Comparison of ENCODE assay signal across 7 cellular contexts in the genomic region with DNA sequence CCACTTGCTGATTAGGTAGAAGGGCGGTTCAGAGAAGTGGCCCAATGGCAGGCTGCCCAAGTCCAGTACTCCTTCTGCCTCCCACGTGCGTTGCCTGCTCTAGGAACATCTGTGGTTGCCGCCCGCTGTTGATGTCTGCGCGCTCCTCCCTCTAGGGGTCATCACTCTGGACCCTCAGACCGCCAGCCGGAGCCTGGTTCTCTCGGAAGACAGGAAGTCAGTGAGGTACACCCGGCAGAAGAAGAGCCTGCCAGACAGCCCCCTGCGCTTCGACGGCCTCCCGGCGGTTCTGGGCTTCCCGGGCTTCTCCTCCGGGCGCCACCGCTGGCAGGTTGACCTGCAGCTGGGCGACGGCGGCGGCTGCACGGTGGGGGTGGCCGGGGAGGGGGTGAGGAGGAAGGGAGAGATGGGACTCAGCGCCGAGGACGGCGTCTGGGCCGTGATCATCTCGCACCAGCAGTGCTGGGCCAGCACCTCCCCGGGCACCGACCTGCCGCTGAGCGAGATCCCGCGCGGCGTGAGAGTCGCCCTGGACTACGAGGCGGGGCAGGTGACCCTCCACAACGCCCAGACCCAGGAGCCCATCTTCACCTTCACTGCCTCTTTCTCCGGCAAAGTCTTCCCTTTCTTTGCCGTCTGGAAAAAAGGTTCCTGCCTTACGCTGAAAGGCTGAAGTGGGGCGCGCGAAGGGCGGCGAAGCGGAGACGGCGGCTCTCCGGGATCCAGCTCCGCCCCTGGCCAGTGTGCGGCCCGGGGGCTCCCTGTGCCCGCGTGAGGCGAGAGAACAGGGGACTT. TPM values are rescaled to one million over a fixed set of nuclear protein-coding genes. Genes with fewer than 3 reads are reported as not detected.
A peak's percentile ranks its signal among the peaks of the same experiment; 100 is the strongest.
DNase-seq lines count a peak whose midpoint lies in the region; ATAC-seq and TF ChIP-seq lines count a peak whose summit lies in the region.

No MANE protein-coding gene starts in this region.

- 4 to 5% (median 4%) methylated on average over 46 to 62 of the region's 62 CpGs for WGBS in psoas muscle, 3 donors

- H3F3A ChIP-seq in GM23338 (replicated peaks; ENCODE audit: low read depth), result 0 out of 2 replicates have a peak, but pooled peaks cover 4% of the 10 kb centered on the region

- no peaks in the 10 kb centered on the region for H3K9me2 ChIP-seq in GM23338 (ENCODE audit: insufficient read depth)

- H3K27me3 ChIP-seq in GM23338 (ENCODE audit: insufficient read depth) (peaks cover 53% of the 10 kb centered on the region), psoas muscle (ENCODE audit: insufficient read depth in 3 of 3, low read length in 2 of 3) (peaks cover 3 to 53% (median 5%) of the 10 kb centered on the region in 3 donors)

- peaks cover 37% of the 10 kb centered on the region for H3K27me3 Mint-ChIP-seq in GM23338 (ENCODE audit: insufficient read depth, low read depth, poor library complexity)

- peak; percentile 75 for ATAC-seq in GM23338
- no peak for ATAC-seq in psoas muscle
- ATAC-seq in GM19455 (IDR thresholded peaks at IDR 0.05; ENCODE audit: unreplicated experiment), result no peak
- no peak for ATAC-seq in GM19397 (IDR thresholded peaks at IDR 0.05; ENCODE audit: unreplicated experiment)

- H3K9me3 Mint-ChIP-seq in GM23338, result no peaks in the 10 kb centered on the region

- no peaks in the 10 kb centered on the region for H3K9me3 ChIP-seq in psoas muscle

- peaks cover 12% of the 10 kb centered on the region; the same call in 2 of the 3 replicates for H3K4me1 Mint-ChIP-seq in GM23338

- peak; percentile 35 to 48 for TF ChIP-seq CTCF in GM23338 (conservative IDR thresholded peaks at IDR 0.05; ENCODE audit: low read depth in 2 of 2)
- TF ChIP-seq CTCF in fibroblast of the aortic adventitia (IDR thresholded peaks at IDR 0.05; ENCODE audit: insufficient read depth, low read length), result no peak
- TF ChIP-seq CTCF in psoas muscle (IDR thresholded peaks at IDR 0.05), result no peak

- H3K4me1 ChIP-seq in GM23338 (ENCODE audit: insufficient read depth), result no peaks in the 10 kb centered on the region
- no peaks in the 10 kb centered on the region for H3K4me1 ChIP-seq in psoas muscle

- no peaks in the 10 kb centered on the region for H3K79me2 ChIP-seq in GM23338 (replicated peaks; ENCODE audit: insufficient read depth)

- peak overlapping the region; percentile 94 for H2AFZ ChIP-seq in GM23338

- H3K27ac ChIP-seq in GM23338 (ENCODE audit: low read depth) (no peak overlapping the region), psoas muscle (no peak overlapping the region)

- no peak overlapping the region for H3K27ac Mint-ChIP-seq in GM23338

- no peaks in the 10 kb centered on the region for H3K36me3 ChIP-seq in GM23338 (ENCODE audit: insufficient read depth)
- H3K36me3 ChIP-seq in psoas muscle (ENCODE audit: insufficient read depth in 1 of 2, low read depth in 1 of 2), result no peaks in the 10 kb centered on the region

- peak overlapping the region; percentile 83 for H3K4me2 ChIP-seq in GM23338

- no peaks in the 10 kb centered on the region for H4K20me1 ChIP-seq in GM23338 (replicated peaks; ENCODE audit: insufficient read depth)

- DNase-seq in GM23338 (ENCODE audit: low spot score), result peak; percentile 87
- DNase-seq in RPMI8226, result peak; percentile 44
- peak; percentile 8 for DNase-seq in fibroblast of the aortic adventitia (ENCODE audit: low read depth)
- no peak for DNase-seq in psoas muscle
- no peak for DNase-seq in medulla oblongata (ENCODE audit: extremely low spot score)

- H3K4me3 Mint-ChIP-seq in GM23338, result peak overlapping the region; percentile 69

- intact Hi-C loops in psoas muscle (cut with DNase I), result loop anchor here in 1 of 2 donors (5.0 kb wide), 1 partner anchor 70 kb away; no protein-coding TSS in a partner anchor

- peak overlapping the region; percentile 60 for H3K4me3 ChIP-seq in GM23338
- H3K4me3 ChIP-seq in fibroblast of the aortic adventitia (ENCODE audit: low read depth, low read length), result no peak overlapping the region
- peak overlapping the region; percentile 17 for H3K4me3 ChIP-seq in psoas muscle

- H3K36me3 Mint-ChIP-seq in GM23338 (ENCODE audit: low read depth), result no peaks in the 10 kb centered on the region

TF ChIP-seq in GM23338, 12 proteins besides CTCF, POLR2A, EP300 and RAD21 (continues in another document):
- peak; percentile 41 for TF ChIP-seq EZH2 (IDR thresholded peaks at IDR 0.05; ENCODE audit: low read depth, unreplicated experiment)

RNA-seq across cellular contexts. Expression of gene TRIM15, which starts 8.5 kb away (rescaled TPM):
- 0.23 and 1.0 TPM in 2 replicates for total RNA-seq in GM23338 (2014; rRNA removed; shearing (Covaris generic))
- 0.21 and 0.26 TPM in 2 replicates for polyA plus RNA-seq in GM23338 (2016; fragmentation: Nextera tagmentation; extraction: Ambion mirVana)
- not detected in 2 replicates for total RNA-seq in fibroblast of the aortic adventitia (ENCODE audit: low replicate concordance)
- total RNA-seq in psoas muscle, result not detected
- polyA plus RNA-seq in psoas muscle, result under 1 TPM in 1 of 3 donors, not detected in 2; 0.01 TPM

RNA-seq across cellular contexts. Expression of gene TRIM10, which starts 10.9 kb away (rescaled TPM):
- 0.31 TPM in 1 of 2 replicates, not detected in the other for total RNA-seq in GM23338 (2014; rRNA removed; shearing (Covaris generic))
- not detected in 2 replicates for polyA plus RNA-seq in GM23338 (2016; fragmentation: Nextera tagmentation; extraction: Ambion mirVana)
- total RNA-seq in fibroblast of the aortic adventitia (ENCODE audit: low replicate concordance), result not detected in 2 replicates
- under 1 TPM in 1 of 4 donors, not detected in 3; 0.10 TPM for total RNA-seq in psoas muscle
- polyA plus RNA-seq in psoas muscle, result not detected

RNA-seq across cellular contexts. Expression of gene TRIM40, which starts 35.9 kb away (rescaled TPM):
- not detected in 2 replicates for total RNA-seq in GM23338 (2014; rRNA removed; shearing (Covaris generic))
- polyA plus RNA-seq in GM23338 (2016; fragmentation: Nextera tagmentation; extraction: Ambion mirVana), result not detected in 2 replicates
- total RNA-seq in fibroblast of the aortic adventitia (ENCODE audit: low replicate concordance), result not detected in 2 replicates
- total RNA-seq in psoas muscle, result not detected
- polyA plus RNA-seq in psoas muscle, result under 1 TPM in 1 of 3 donors, not detected in 2; 0.03 TPM

RNA-seq across cellular contexts. Expression of gene TRIM26, which starts 41.3 kb away (rescaled TPM):
- total RNA-seq in GM23338 (2014; rRNA removed; shearing (Covaris generic)), result 31.0 and 38.0 TPM in 2 replicates
- 9.9 and 11.0 TPM in 2 replicates for polyA plus RNA-seq in GM23338 (2016; fragmentation: Nextera tagmentation; extraction: Ambion mirVana)
- 32.4 and 41.9 TPM in 2 replicates for total RNA-seq in fibroblast of the aortic adventitia (ENCODE audit: low replicate concordance)
- 10 to 100 TPM; 13.2 to 18.1 (median 14.8) TPM for total RNA-seq in psoas muscle
- 10 to 100 TPM; 13.1 to 36.4 (median 17.9) TPM for polyA plus RNA-seq in psoas muscle

RNA-seq across cellular contexts. Expression of gene TRIM31, which starts 59.0 kb away (rescaled TPM):
- total RNA-seq in GM23338 (2014; rRNA removed; shearing (Covaris generic)), result not detected in 2 replicates
- polyA plus RNA-seq in GM23338 (2016; fragmentation: Nextera tagmentation; extraction: Ambion mirVana), result 0.10 and 0.26 TPM in 2 replicates
- not detected in 2 replicates for total RNA-seq in fibroblast of the aortic adventitia (ENCODE audit: low replicate concordance)
- total RNA-seq in psoas muscle, result not detected
- polyA plus RNA-seq in psoas muscle, result under 1 TPM in 2 of 3 donors, not detected in 1; 0.01 to 0.15 TPM

Comparison
In these comparisons a context has a peak if more than half of its experiments do, and no peak if none do; other contexts are left out.
1. DNase-seq: peak in GM23338 (single experiment), RPMI8226 (single experiment) and fibroblast of the aortic adventitia (single experiment); none in psoas muscle (0 of 2) and medulla oblongata (single experiment).
2. CTCF ChIP-seq: peak in GM23338 (2 of 2); none in fibroblast of the aortic adventitia (single experiment) and psoas muscle (single experiment).